Comparison of ENCODE assay signal across 17 cellular contexts in genomic region chr5:112779531-112779930, GRCh38. TPM values are rescaled to one million over a fixed set of nuclear protein-coding genes. Genes with fewer than 3 reads are reported as not detected.
A peak's percentile ranks its signal among the peaks of the same experiment; 100 is the strongest.
DNase-seq lines count a peak whose midpoint lies in the region; ATAC-seq, FAIRE-seq and TF ChIP-seq lines count a peak whose summit lies in the region.
"Had no signal": no experiment of that assay in that cellular context is flagged by ENCODE, and none has a peak within 500 bp of the region (broad histone marks: within the 10 kb centered on the region; RNA-seq: fewer than 3 reads in every experiment).

No MANE protein-coding gene starts in this region.

- no peak for FAIRE-seq in bronchial epithelial cell (lab: Jason Lieb, UNC)

- DNase-seq in EL (peak; percentile 61), NB4 (ENCODE audit: low read depth) (peak; percentile 29), bronchial epithelial cell (ENCODE audit: low read depth) (peak; percentile 77), myocyte (ENCODE audit: low read depth) (peak; percentile 13), DMS53 (lab: John Stamatoyannopoulos, UW) (no peak), amniotic stem cell (lab: John Stamatoyannopoulos, UW) (no peak)
- no peak for DNase-seq in stimulated activated CD4-positive, alpha-beta T cell treated with anti-CD3 and anti-CD28 coated beads, Interleukin-4, amount 100 ng/mL, for 4 hours
- DNase-seq: activated CD4-positive, alpha-beta T cell treated with anti-CD3 and anti-CD28 coated beads for 36 hours; activated naive CD4-positive, alpha-beta T cell treated with anti-CD3 and anti-CD28 coated beads for 36 hours; DND-41; effector memory CD8-positive, alpha-beta T cell; heart right ventricle; Kasumi-1; mucosa of descending colon; NCI-H2029 treated with DMSO at 0.1 percent for 48 hours; small intestine had no signal

- H3K36me3 ChIP-seq in bronchial epithelial cell (ENCODE audit: control insufficient read depth, insufficient read depth, low read length) = no peaks in the 10 kb centered on the region

- no peak overlapping the region for H3K4me3 ChIP-seq in NB4 (ENCODE audit: low read depth, low read length)
- H3K4me3 ChIP-seq in bronchial epithelial cell (ENCODE audit: low read depth, low read length) = no peak overlapping the region
- H3K4me3 ChIP-seq: heart right ventricle, mucosa of descending colon had no signal

- TF ChIP-seq POLR2A in NB4 (IDR thresholded peaks at IDR 0.05; ENCODE audit: extremely low read depth, insufficient read length) = no peak

- no peaks in the 10 kb centered on the region for H3K27me3 ChIP-seq in bronchial epithelial cell (ENCODE audit: control insufficient read depth, insufficient read depth, low read length)
- H3K27me3 ChIP-seq: heart right ventricle had no signal

- TF ChIP-seq CTCF in NB4 (IDR thresholded peaks at IDR 0.05; ENCODE audit: low read depth, low read length) (no peak), bronchial epithelial cell (IDR thresholded peaks at IDR 0.05; ENCODE audit: insufficient read depth, low read length, severe bottlenecking) (no peak)

- ATAC-seq in HG02588 (IDR thresholded peaks at IDR 0.05; ENCODE audit: unreplicated experiment) = no peak
- ATAC-seq: activated CD4-positive, alpha-beta T cell treated with anti-CD3 and anti-CD28 coated beads for 36 hours; effector memory CD8-positive, alpha-beta T cell; heart right ventricle; mucosa of descending colon had no signal

RNA-seq across cellular contexts. Expression of gene APC, which starts 41.8 kb away (rescaled TPM):
- total RNA-seq in bronchial epithelial cell (33.7 and 37.1 TPM in 2 replicates), myocyte (67.4 and 86.6 TPM in 2 replicates)
- 9.9 TPM for polyA plus RNA-seq in myocyte (2012)

Comparison
In these comparisons a context has a peak if more than half of its experiments do, and no peak if none do; other contexts are left out.
1. DNase-seq: peak in EL (single experiment), NB4 (single experiment), bronchial epithelial cell (single experiment) and myocyte (single experiment); none in DMS53 (single experiment), amniotic stem cell (single experiment) and stimulated activated CD4-positive, alpha-beta T cell treated with anti-CD3 and anti-CD28 coated beads, Interleukin-4, amount 100 ng/mL, for 4 hours (0 of 2).